In the genomic region with DNA sequence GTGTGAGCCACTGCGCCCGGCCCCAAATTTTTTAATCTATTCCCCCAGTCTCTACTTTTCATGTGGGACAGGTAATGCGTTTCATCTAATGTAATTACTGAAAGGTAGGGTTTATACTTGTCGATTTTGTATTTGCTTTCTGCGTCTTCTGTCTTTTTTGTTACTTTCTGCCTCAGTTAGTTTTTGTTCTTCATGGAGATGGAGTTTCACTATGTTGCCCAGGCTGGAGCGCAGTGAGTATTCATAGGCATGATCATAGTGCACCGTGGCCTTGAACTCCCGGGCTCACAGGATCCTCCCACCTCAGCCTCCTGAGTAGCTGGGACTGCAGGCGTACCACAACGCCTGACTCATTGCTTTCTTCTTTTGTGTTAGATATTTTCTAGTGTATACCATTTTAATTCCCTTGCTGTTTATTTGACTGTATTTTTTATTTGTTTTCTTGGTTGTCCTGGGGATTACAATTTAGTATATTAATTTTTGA, we compare ENCODE assay signal across 20 cellular contexts. TPM values are rescaled to one million over a fixed set of nuclear protein-coding genes. Genes with fewer than 3 reads are reported as not detected.
DNase-seq lines count a peak whose midpoint lies in the region; ATAC-seq and TF ChIP-seq lines count a peak whose summit lies in the region.
"Had no signal": no experiment of that assay in that cellular context is flagged by ENCODE, and none has a peak within 500 bp of the region (broad histone marks: within the 10 kb centered on the region; RNA-seq: fewer than 3 reads in every experiment).

No MANE protein-coding gene starts in this region.

- TF ChIP-seq CTCF in CD8-positive, alpha-beta T cell (IDR thresholded peaks at IDR 0.05) = no peak

- H3K36me3 ChIP-seq in CD4-positive, CD25-positive, alpha-beta regulatory T cell (ENCODE audit: control insufficient read depth, insufficient read depth, low read length) = peaks cover 18% of the 10 kb centered on the region
- no peaks in the 10 kb centered on the region for H3K36me3 ChIP-seq in CD8-positive, alpha-beta T cell (ENCODE audit: insufficient read depth, low read length)

- H3K36me3 Mint-ChIP-seq in CD4-positive, CD25-positive, alpha-beta regulatory T cell = peaks cover 19% of the 10 kb centered on the region
- H3K36me3 Mint-ChIP-seq in CD8-positive, alpha-beta T cell = peaks cover 49% of the 10 kb centered on the region
- peaks cover 14% of the 10 kb centered on the region for H3K36me3 Mint-ChIP-seq in central memory CD8-positive, alpha-beta T cell (ENCODE audit: insufficient read depth)

- no peak overlapping the region for H3K27ac ChIP-seq in CD4-positive, CD25-positive, alpha-beta regulatory T cell (ENCODE audit: insufficient read depth, low read length, poor library complexity, severe bottlenecking)
- H3K27ac ChIP-seq in CD8-positive, alpha-beta T cell (ENCODE audit: low read depth, low read length) = no peak overlapping the region
- H3K27ac ChIP-seq: BLaER1 had no signal

- peaks cover 7 to 77% (median 39%) of the 10 kb centered on the region in 4 donors for H3K4me1 Mint-ChIP-seq in CD4-positive, CD25-positive, alpha-beta regulatory T cell
- peaks cover 59% of the 10 kb centered on the region for H3K4me1 Mint-ChIP-seq in CD8-positive, alpha-beta T cell (ENCODE audit: low read depth)
- peaks cover 54% of the 10 kb centered on the region for H3K4me1 Mint-ChIP-seq in central memory CD8-positive, alpha-beta T cell

- no peaks in the 10 kb centered on the region for H3K9me3 Mint-ChIP-seq in CD4-positive, CD25-positive, alpha-beta regulatory T cell
- no peaks in the 10 kb centered on the region for H3K9me3 Mint-ChIP-seq in CD8-positive, alpha-beta T cell
- no peaks in the 10 kb centered on the region for H3K9me3 Mint-ChIP-seq in central memory CD8-positive, alpha-beta T cell
- H3K9me3 Mint-ChIP-seq: H9, IgD-negative memory B cell had no signal

- H3K4me3 ChIP-seq in CD4-positive, CD25-positive, alpha-beta regulatory T cell (ENCODE audit: low read depth, low read length) = no peak overlapping the region
- H3K4me3 ChIP-seq in CD8-positive, alpha-beta T cell (ENCODE audit: low read depth, low read length) = no peak overlapping the region
- H3K4me3 ChIP-seq: BLaER1 had no signal

- CTCF ChIA-PET in CD8-positive, alpha-beta T cell (lab: Charles Lee) = interaction anchor here (0.8 kb wide), 1 partner anchor 59 kb away, joined by 3 read pairs; no protein-coding TSS in a partner anchor

- H3K27me3 ChIP-seq in CD4-positive, CD25-positive, alpha-beta regulatory T cell (ENCODE audit: control insufficient read depth, insufficient read depth, low read length) = no peaks in the 10 kb centered on the region
- no peaks in the 10 kb centered on the region for H3K27me3 ChIP-seq in CD8-positive, alpha-beta T cell (ENCODE audit: insufficient read depth, low read length)
- H3K27me3 ChIP-seq: BLaER1 had no signal

- intact Hi-C loops in CD8-positive, alpha-beta T cell (cut with DNase I, micrococcal nuclease) = no loop called here
- intact Hi-C loops in posterior vena cava (cut with DNase I) = loop anchor here in 1 of 2 donors (1.0 kb wide), 1 partner anchor 25 kb away; no protein-coding TSS in a partner anchor

- ATAC-seq in CD4-positive, CD25-positive, alpha-beta regulatory T cell (ENCODE audit: low read depth in 2 of 2) = no peak
- no peak for ATAC-seq in CD8-positive, alpha-beta T cell
- ATAC-seq in central memory CD8-positive, alpha-beta T cell (replicated peaks; ENCODE audit: extremely low read depth, poor library complexity, severe bottlenecking) = no peak
- ATAC-seq in GM21390 (IDR thresholded peaks at IDR 0.05; ENCODE audit: unreplicated experiment) = no peak
- ATAC-seq: PC-3 had no signal

- peak overlapping the region in 2 of 3 donors; percentile 50 to 78 for H3K27ac Mint-ChIP-seq in CD4-positive, CD25-positive, alpha-beta regulatory T cell
- peak overlapping the region; percentile 33 for H3K27ac Mint-ChIP-seq in CD8-positive, alpha-beta T cell
- peak overlapping the region; percentile 44 for H3K27ac Mint-ChIP-seq in central memory CD8-positive, alpha-beta T cell (ENCODE audit: low read depth)

- H3K9me3 ChIP-seq in CD4-positive, CD25-positive, alpha-beta regulatory T cell (ENCODE audit: control insufficient read depth in 2 of 2, low read length in 2 of 2) = no peaks in the 10 kb centered on the region
- no peaks in the 10 kb centered on the region for H3K9me3 ChIP-seq in CD8-positive, alpha-beta T cell (ENCODE audit: low read length)
- H3K9me3 ChIP-seq: BLaER1 had no signal

- H3K4me3 Mint-ChIP-seq in CD4-positive, CD25-positive, alpha-beta regulatory T cell = peak overlapping the region in 2 of 4 donors; percentile 11 to 66
- H3K4me3 Mint-ChIP-seq in CD8-positive, alpha-beta T cell = no peak overlapping the region
- H3K4me3 Mint-ChIP-seq in central memory CD8-positive, alpha-beta T cell = no peak overlapping the region
- H3K4me3 Mint-ChIP-seq: H9 had no signal

- peaks cover 23% of the 10 kb centered on the region for H3K4me1 ChIP-seq in CD4-positive, CD25-positive, alpha-beta regulatory T cell (ENCODE audit: control insufficient read depth, insufficient read depth, low read length, poor library complexity, severe bottlenecking)
- H3K4me1 ChIP-seq in CD8-positive, alpha-beta T cell (ENCODE audit: insufficient read depth, low read length) = peaks cover 17% of the 10 kb centered on the region

- DNase-seq in CD4-positive, CD25-positive, alpha-beta regulatory T cell = no peak
- DNase-seq in CD8-positive, alpha-beta T cell = no peak
- no peak for DNase-seq in central memory CD8-positive, alpha-beta T cell (ENCODE audit: low spot score in 2 of 2)
- DNase-seq in posterior vena cava (ENCODE audit: low spot score) = peak; percentile 37
- no peak for DNase-seq in SIG-M5 treated with dmso at 0.1 percent for 504 hours (lab: John Stamatoyannopoulos, UW; ENCODE audit: unreplicated experiment)
- no peak for DNase-seq in H4 (ENCODE audit: low spot score)
- DNase-seq: DMS79 treated with DMSO at 0.1 percent for 48 hours, H9, Karpas-422, NCI-H1436, NCI-H1930, NCI-H226, NCI-H524, NCI-H82, PC-3, RPMI8226, SIG-M5 had no signal

- POLR2A ChIA-PET in CD8-positive, alpha-beta T cell (lab: Charles Lee) = no interaction called here

- H3K27me3 Mint-ChIP-seq in CD4-positive, CD25-positive, alpha-beta regulatory T cell = no peaks in the 10 kb centered on the region
- H3K27me3 Mint-ChIP-seq in CD8-positive, alpha-beta T cell (ENCODE audit: low read depth) = no peaks in the 10 kb centered on the region
- no peaks in the 10 kb centered on the region for H3K27me3 Mint-ChIP-seq in central memory CD8-positive, alpha-beta T cell
- H3K27me3 Mint-ChIP-seq: IgD-negative memory B cell had no signal

RNA-seq across cellular contexts. Expression of gene EHMT1, which starts 23.4 kb away (rescaled TPM):
- total RNA-seq in CD4-positive, CD25-positive, alpha-beta regulatory T cell = 142 TPM
- polyA plus RNA-seq in CD4-positive, CD25-positive, alpha-beta regulatory T cell = 10 to 100 TPM; 17.9 to 20.3 (median 19.3) TPM
- total RNA-seq in CD8-positive, alpha-beta T cell = 10 to 100 TPM; 83.1 to 86.2 TPM
- total RNA-seq in posterior vena cava = 10 to 100 TPM; 56.2 to 59.6 TPM
- total RNA-seq in H4 (2014; rRNA removed; shearing (Covaris generic)) = 18.6 and 19.5 TPM in 2 replicates

RNA-seq across cellular contexts. Expression of gene ARRDC1, which starts 36.7 kb away (rescaled TPM):
- 73.4 TPM for total RNA-seq in CD4-positive, CD25-positive, alpha-beta regulatory T cell
- 10 to 100 TPM; 45.5 to 54.0 (median 51.4) TPM for polyA plus RNA-seq in CD4-positive, CD25-positive, alpha-beta regulatory T cell
- 10 to 100 TPM; 30.8 to 35.9 TPM for total RNA-seq in CD8-positive, alpha-beta T cell
- 10 to 100 TPM; 14.9 to 18.0 TPM for total RNA-seq in posterior vena cava
- 11.6 and 26.5 TPM in 2 replicates for total RNA-seq in H4 (2014; rRNA removed; shearing (Covaris generic))

RNA-seq across cellular contexts. Expression of gene ZMYND19, which starts 51.8 kb away (rescaled TPM):
- total RNA-seq in CD4-positive, CD25-positive, alpha-beta regulatory T cell = 20.4 TPM
- polyA plus RNA-seq in CD4-positive, CD25-positive, alpha-beta regulatory T cell = 1 to 10 TPM; 4.4 to 6.3 (median 5.4) TPM
- total RNA-seq in CD8-positive, alpha-beta T cell = 10 to 100 TPM in 1 of 2 experiments, 1 to 10 TPM in 1; 9.0 to 10.3 TPM
- total RNA-seq in posterior vena cava = 10 to 100 TPM in 1 of 2 donors, 1 to 10 TPM in 1; 9.1 to 11.0 TPM
- total RNA-seq in H4 (2014; rRNA removed; shearing (Covaris generic)) = 21.3 and 26.8 TPM in 2 replicates
